23 cellular contexts compared by ENCODE assay signal in the genomic region with DNA sequence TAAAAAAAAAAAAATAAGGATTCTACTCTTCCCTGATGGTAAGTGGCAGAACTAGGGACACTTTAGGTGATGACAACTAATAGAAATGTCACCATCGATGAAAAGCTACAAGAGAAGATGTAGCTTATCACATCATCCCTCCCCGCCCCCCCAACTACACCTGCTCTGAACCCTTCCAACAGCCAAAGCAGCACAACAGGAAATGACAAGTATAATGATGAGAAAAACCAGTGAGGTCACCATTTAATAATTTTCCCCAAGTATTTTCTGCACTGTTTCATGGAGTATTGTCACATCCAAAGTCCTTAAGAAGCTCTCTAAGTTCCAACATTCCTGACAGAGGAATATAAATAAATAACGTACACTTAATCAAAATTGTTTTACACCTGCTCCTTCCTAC.
"Had no signal": no experiment of that assay in that cellular context is flagged by ENCODE, and none has a peak within 500 bp of the region (broad histone marks: within the 10 kb centered on the region; RNA-seq: fewer than 3 reads in every experiment).

No MANE protein-coding gene starts in this region.

- H3K27ac ChIP-seq: breast epithelium, epithelial cell of prostate, esophagus squamous epithelium, heart right ventricle, left lung, lower lobe of right lung, right atrium auricular region, tibial nerve had no signal

- H3K27me3 Mint-ChIP-seq: activated naive CD4-positive, alpha-beta T cell treated with anti-CD3 and anti-CD28 coated beads, Interleukin-2, amount 50 U/mL, for 24 hours had no signal

- H3K4me1 Mint-ChIP-seq: activated CD4-positive, alpha-beta T cell treated with anti-CD3 and anti-CD28 coated beads for 36 hours; activated CD8-positive, alpha-beta memory T cell treated with anti-CD3 and anti-CD28 coated beads, Interleukin-2, amount 10 ng/mL, durations not matched to agents 7 days and 5 days; activated naive CD4-positive, alpha-beta T cell treated with anti-CD3 and anti-CD28 coated beads, Interleukin-2, amount 50 U/mL, for 24 hours had no signal

- ATAC-seq: activated CD4-positive, alpha-beta T cell treated with anti-CD3 and anti-CD28 coated beads for 36 hours; activated CD8-positive, alpha-beta memory T cell treated with anti-CD3 and anti-CD28 coated beads, Interleukin-2, amount 10 ng/mL, durations not matched to agents 7 days and 5 days; activated CD8-positive, alpha-beta T cell treated with anti-CD3 and anti-CD28 coated beads, Interleukin-2, amount 10 ng/mL, durations not matched to agents 7 days and 5 days; heart right ventricle; left lung; lower lobe of right lung; mucosa of descending colon; natural killer cell treated with Interleukin-12 subunit alpha and Interleukin-12 subunit beta and Interleukin-15 and Interleukin-18, amount 100 ng/mL, for 72 hours had no signal

- H3K9me3 ChIP-seq: breast epithelium, esophagus squamous epithelium, heart right ventricle, left lung, lower lobe of right lung, mucosa of descending colon, right atrium auricular region, tibial nerve had no signal

- H3K4me1 ChIP-seq: breast epithelium, left lung, lower lobe of right lung had no signal

- H3K9me3 Mint-ChIP-seq: activated T-helper 2 cell treated with anti-CD3 and anti-CD28 coated beads, Interferon-gamma antibody, Interleukin-2, Interleukin-4, amounts not matched to agents 10 μg/mL and 5 μg/mL and 100 μg/mL, durations not matched to agents 14 hours and 24 hours and 36 hours had no signal

- H3K4me3 Mint-ChIP-seq: activated CD4-positive, alpha-beta T cell treated with anti-CD3 and anti-CD28 coated beads for 36 hours; activated CD8-positive, alpha-beta memory T cell treated with anti-CD3 and anti-CD28 coated beads, Interleukin-2, amount 10 ng/mL, durations not matched to agents 7 days and 5 days; activated CD8-positive, alpha-beta T cell treated with anti-CD3 and anti-CD28 coated beads, Interleukin-2, amount 10 ng/mL, durations not matched to agents 7 days and 5 days; activated naive CD4-positive, alpha-beta T cell treated with anti-CD3 and anti-CD28 coated beads, Interleukin-2, amount 50 U/mL, for 24 hours; endodermal cell; natural killer cell treated with Interleukin-12 subunit alpha and Interleukin-12 subunit beta and Interleukin-15 and Interleukin-18, amount 100 ng/mL, for 72 hours had no signal

- H3K27ac Mint-ChIP-seq: activated CD4-positive, alpha-beta T cell treated with anti-CD3 and anti-CD28 coated beads for 36 hours; activated CD8-positive, alpha-beta memory T cell treated with anti-CD3 and anti-CD28 coated beads, Interleukin-2, amount 10 ng/mL, durations not matched to agents 7 days and 5 days; activated CD8-positive, alpha-beta T cell treated with anti-CD3 and anti-CD28 coated beads, Interleukin-2, amount 10 ng/mL, durations not matched to agents 7 days and 5 days; activated naive CD4-positive, alpha-beta T cell treated with anti-CD3 and anti-CD28 coated beads, Interleukin-2, amount 50 U/mL, for 24 hours; activated T-helper 2 cell treated with anti-CD3 and anti-CD28 coated beads, Interferon-gamma antibody, Interleukin-2, Interleukin-4, amounts not matched to agents 10 μg/mL and 5 μg/mL and 100 μg/mL, durations not matched to agents 14 hours and 24 hours and 36 hours; endodermal cell; natural killer cell treated with Interleukin-12 subunit alpha and Interleukin-12 subunit beta and Interleukin-15 and Interleukin-18, amount 100 ng/mL, for 72 hours had no signal

- H3K4me3 ChIP-seq: breast epithelium, esophagus squamous epithelium, heart right ventricle, left lung, lower lobe of right lung, mucosa of descending colon, right atrium auricular region, tibial nerve had no signal

- DNase-seq: activated CD4-positive, alpha-beta T cell treated with anti-CD3 and anti-CD28 coated beads for 36 hours; activated CD4-positive, CD25-positive, alpha-beta regulatory T cell; activated CD8-positive, alpha-beta memory T cell treated with anti-CD3 and anti-CD28 coated beads, Interleukin-2, amount 10 ng/mL, durations not matched to agents 7 days and 5 days; activated CD8-positive, alpha-beta T cell treated with anti-CD3 and anti-CD28 coated beads, Interleukin-2, amount 10 ng/mL, durations not matched to agents 7 days and 5 days; activated T-cell treated with anti-CD3 and anti-CD28 coated beads, Interleukin-2, amount 50 U/mL, for 48 hours; central memory CD4-positive, alpha-beta T cell; endodermal cell; esophagus squamous epithelium; foreskin melanocyte; heart right ventricle; left lung; lower lobe of right lung; mesendoderm; mucosa of descending colon; stimulated activated CD4-positive, alpha-beta T cell treated with anti-CD3 and anti-CD28 coated beads, Interleukin-2, amount 100 ng/mL, for 48 hours; stimulated activated naive CD4-positive, alpha-beta T cell treated with Interleukin-2 at 50 U/mL for 16 hours had no signal

- H3K36me3 ChIP-seq: breast epithelium, esophagus squamous epithelium, heart right ventricle, left lung, lower lobe of right lung, right atrium auricular region, tibial nerve had no signal

- H3K36me3 Mint-ChIP-seq: activated CD8-positive, alpha-beta memory T cell treated with anti-CD3 and anti-CD28 coated beads, Interleukin-2, amount 10 ng/mL, durations not matched to agents 7 days and 5 days; activated naive CD4-positive, alpha-beta T cell treated with anti-CD3 and anti-CD28 coated beads, Interleukin-2, amount 50 U/mL, for 24 hours; natural killer cell treated with Interleukin-12 subunit alpha and Interleukin-12 subunit beta and Interleukin-15 and Interleukin-18, amount 100 ng/mL, for 72 hours had no signal

- H3K27me3 ChIP-seq: breast epithelium, esophagus squamous epithelium, heart right ventricle, left lung, right atrium auricular region, tibial nerve had no signal
